In genomic region chr20:35508493-35509218, GRCh38 we compare ENCODE assay signal across 18 cellular contexts. TPM values are rescaled to one million over a fixed set of nuclear protein-coding genes. Genes with fewer than 3 reads are reported as not detected.
DNase-seq lines count a peak whose midpoint lies in the region; ATAC-seq and TF ChIP-seq lines count a peak whose summit lies in the region.
"Had no signal": no experiment of that assay in that cellular context is flagged by ENCODE, and none has a peak within 500 bp of the region (broad histone marks: within the 10 kb centered on the region; RNA-seq: fewer than 3 reads in every experiment).

No MANE protein-coding gene starts in this region.

- no peak for DNase-seq in CD8-positive, alpha-beta T cell
- DNase-seq in activated naive CD8-positive, alpha-beta T cell treated with anti-CD3 and anti-CD28 coated beads, Interleukin-2, amount 10 ng/mL, durations not matched to agents 7 days and 5 days = no peak
- no peak for DNase-seq in stimulated activated effector memory CD8-positive, alpha-beta T cell treated with anti-CD3 and anti-CD28 coated beads, Interleukin-12 subunit alpha, Interleukin-12 subunit beta, amount 100 ng/mL, for 72 hours (ENCODE audit: low spot score in 2 of 2)
- DNase-seq in ovary = no peak
- DNase-seq in caudate nucleus (lab: John Stamatoyannopoulos, UW) = no peak
- no peak for DNase-seq in COR-L47 (lab: John Stamatoyannopoulos, UW)
- DNase-seq: C1 segment of cervical spinal cord, DMS79, KBM-7, NCI-H1092 treated with DMSO at 0.1 percent for 48 hours, NCI-H1436 treated with DMSO at 0.1 percent for 48 hours, NCI-H1930, NCI-H510A, NCI-H748 treated with DMSO at 0.1 percent for 48 hours, PC-9, SIG-M5 had no signal

- intact Hi-C loops in CD8-positive, alpha-beta T cell (cut with DNase I, micrococcal nuclease) = no loop called here
- intact Hi-C loops in ovary (cut with DNase I) = no loop called here

- H3K4me2 ChIP-seq in BLaER1 = peak overlapping the region; percentile 49
- H3K4me2 ChIP-seq: PC-9 had no signal

- H3K36me3 ChIP-seq in BLaER1 (peaks cover 100% of the 10 kb centered on the region), ovary (no peaks in the 10 kb centered on the region)
- H3K36me3 ChIP-seq in CD8-positive, alpha-beta T cell (ENCODE audit: insufficient read depth, low read length) = peaks cover 55% of the 10 kb centered on the region

- no peak overlapping the region for H3K9ac ChIP-seq in BLaER1

- 0 out of 2 replicates have a peak overlapping the region, but pooled peaks have one; percentile 15 for H3K27ac ChIP-seq in BLaER1
- H3K27ac ChIP-seq in CD8-positive, alpha-beta T cell (ENCODE audit: low read depth, low read length) = no peak overlapping the region
- no peak overlapping the region for H3K27ac ChIP-seq in ovary
- H3K27ac ChIP-seq in caudate nucleus (ENCODE audit: low read depth, low read length) = no peak overlapping the region
- H3K27ac ChIP-seq: PC-9 had no signal

- WGBS in ovary, 3 donors = 89 to 94% (median 93%) methylated on average over 9 to 10 of the region's 10 CpGs

- H3K27me3 Mint-ChIP-seq in CD8-positive, alpha-beta T cell (ENCODE audit: low read depth) = no peaks in the 10 kb centered on the region
- no peaks in the 10 kb centered on the region for H3K27me3 Mint-ChIP-seq in activated naive CD8-positive, alpha-beta T cell treated with anti-CD3 and anti-CD28 coated beads, Interleukin-2, amount 10 ng/mL, durations not matched to agents 7 days and 5 days

- no peaks in the 10 kb centered on the region for H3K9me3 Mint-ChIP-seq in CD8-positive, alpha-beta T cell
- H3K9me3 Mint-ChIP-seq in activated naive CD8-positive, alpha-beta T cell treated with anti-CD3 and anti-CD28 coated beads, Interleukin-2, amount 10 ng/mL, durations not matched to agents 7 days and 5 days = no peaks in the 10 kb centered on the region
- H3K9me3 Mint-ChIP-seq in stimulated activated effector memory CD8-positive, alpha-beta T cell treated with anti-CD3 and anti-CD28 coated beads, Interleukin-12 subunit alpha, Interleukin-12 subunit beta, amount 100 ng/mL, for 72 hours = no peaks in the 10 kb centered on the region

- H3K4me3 Mint-ChIP-seq in CD8-positive, alpha-beta T cell = no peak overlapping the region
- H3K4me3 Mint-ChIP-seq in activated naive CD8-positive, alpha-beta T cell treated with anti-CD3 and anti-CD28 coated beads, Interleukin-2, amount 10 ng/mL, durations not matched to agents 7 days and 5 days = no peak overlapping the region
- no peak overlapping the region for H3K4me3 Mint-ChIP-seq in stimulated activated effector memory CD8-positive, alpha-beta T cell treated with anti-CD3 and anti-CD28 coated beads, Interleukin-12 subunit alpha, Interleukin-12 subunit beta, amount 100 ng/mL, for 72 hours

- no peak for TF ChIP-seq EP300 in ovary (IDR thresholded peaks at IDR 0.05)

- no peak for ATAC-seq in CD8-positive, alpha-beta T cell
- ATAC-seq in activated naive CD8-positive, alpha-beta T cell treated with anti-CD3 and anti-CD28 coated beads, Interleukin-2, amount 10 ng/mL, durations not matched to agents 7 days and 5 days (ENCODE audit: low read depth) = no peak
- no peak for ATAC-seq in stimulated activated effector memory CD8-positive, alpha-beta T cell treated with anti-CD3 and anti-CD28 coated beads, Interleukin-12 subunit alpha, Interleukin-12 subunit beta, amount 100 ng/mL, for 72 hours
- ATAC-seq: SK-N-SH treated with all-trans-retinoic acid at 6 μM for 48 hours had no signal

- H3K4me1 ChIP-seq in BLaER1 (peaks cover 16% of the 10 kb centered on the region), ovary (ENCODE audit: insufficient read depth) (no peaks in the 10 kb centered on the region)
- H3K4me1 ChIP-seq in CD8-positive, alpha-beta T cell (ENCODE audit: insufficient read depth, low read length) = peaks cover 8% of the 10 kb centered on the region

- no peak for TF ChIP-seq POLR2A in ovary (IDR thresholded peaks at IDR 0.05)

- POLR2A ChIA-PET in CD8-positive, alpha-beta T cell (lab: Charles Lee) = interaction anchor here (0.6 kb wide), 1 partner anchor 191 kb away, joined by 3 read pairs; no protein-coding TSS in a partner anchor
- POLR2A ChIA-PET in activated naive CD8-positive, alpha-beta T cell treated with anti-CD3 and anti-CD28 coated beads, Interleukin-2, amount 10 ng/mL, durations not matched to agents 7 days and 5 days (lab: Charles Lee) = interaction anchor here (0.6 kb wide), 2 partner anchors 200 to 815 kb away, joined by 3 read pairs; no protein-coding TSS in a partner anchor

- CTCF ChIA-PET in CD8-positive, alpha-beta T cell (lab: Charles Lee) = no interaction called here

- H4K20me1 ChIP-seq in BLaER1 = peaks cover 49% of the 10 kb centered on the region

- peaks cover 23% of the 10 kb centered on the region for H3K4me1 Mint-ChIP-seq in CD8-positive, alpha-beta T cell (ENCODE audit: low read depth)
- peaks cover 31% of the 10 kb centered on the region for H3K4me1 Mint-ChIP-seq in activated naive CD8-positive, alpha-beta T cell treated with anti-CD3 and anti-CD28 coated beads, Interleukin-2, amount 10 ng/mL, durations not matched to agents 7 days and 5 days
- peaks cover 36% of the 10 kb centered on the region for H3K4me1 Mint-ChIP-seq in stimulated activated effector memory CD8-positive, alpha-beta T cell treated with anti-CD3 and anti-CD28 coated beads, Interleukin-12 subunit alpha, Interleukin-12 subunit beta, amount 100 ng/mL, for 72 hours

- peak overlapping the region; percentile 37 for H3K27ac Mint-ChIP-seq in CD8-positive, alpha-beta T cell
- peak overlapping the region; percentile 28 for H3K27ac Mint-ChIP-seq in activated naive CD8-positive, alpha-beta T cell treated with anti-CD3 and anti-CD28 coated beads, Interleukin-2, amount 10 ng/mL, durations not matched to agents 7 days and 5 days
- H3K27ac Mint-ChIP-seq in stimulated activated effector memory CD8-positive, alpha-beta T cell treated with anti-CD3 and anti-CD28 coated beads, Interleukin-12 subunit alpha, Interleukin-12 subunit beta, amount 100 ng/mL, for 72 hours = peak overlapping the region; percentile 71

- no peak for TF ChIP-seq CTCF in CD8-positive, alpha-beta T cell (IDR thresholded peaks at IDR 0.05)
- TF ChIP-seq CTCF in ovary (IDR thresholded peaks at IDR 0.05) = no peak

- H3K27me3 ChIP-seq in BLaER1 = no peaks in the 10 kb centered on the region
- no peaks in the 10 kb centered on the region for H3K27me3 ChIP-seq in CD8-positive, alpha-beta T cell (ENCODE audit: insufficient read depth, low read length)
- no peaks in the 10 kb centered on the region for H3K27me3 ChIP-seq in ovary

- H3K9me3 ChIP-seq in BLaER1 = no peaks in the 10 kb centered on the region
- no peaks in the 10 kb centered on the region for H3K9me3 ChIP-seq in CD8-positive, alpha-beta T cell (ENCODE audit: low read length)
- H3K9me3 ChIP-seq in ovary = no peaks in the 10 kb centered on the region

- peaks cover 85% of the 10 kb centered on the region for H3K36me3 Mint-ChIP-seq in CD8-positive, alpha-beta T cell
- peaks cover 27% of the 10 kb centered on the region for H3K36me3 Mint-ChIP-seq in activated naive CD8-positive, alpha-beta T cell treated with anti-CD3 and anti-CD28 coated beads, Interleukin-2, amount 10 ng/mL, durations not matched to agents 7 days and 5 days
- H3K36me3 Mint-ChIP-seq in stimulated activated effector memory CD8-positive, alpha-beta T cell treated with anti-CD3 and anti-CD28 coated beads, Interleukin-12 subunit alpha, Interleukin-12 subunit beta, amount 100 ng/mL, for 72 hours = peaks cover 93% of the 10 kb centered on the region

- H3K4me3 ChIP-seq in BLaER1 = no peak overlapping the region
- H3K4me3 ChIP-seq in CD8-positive, alpha-beta T cell (ENCODE audit: low read depth, low read length) = no peak overlapping the region
- no peak overlapping the region for H3K4me3 ChIP-seq in ovary
- H3K4me3 ChIP-seq: PC-9 had no signal

RNA-seq across cellular contexts. Expression of gene C20orf173, which starts 20.8 kb away (rescaled TPM):
- total RNA-seq in CD8-positive, alpha-beta T cell = not detected
- not detected for total RNA-seq in activated naive CD8-positive, alpha-beta T cell treated with anti-CD3 and anti-CD28 coated beads, Interleukin-2, amount 10 ng/mL, durations not matched to agents 7 days and 5 days
- total RNA-seq in ovary = not detected
- polyA plus RNA-seq in ovary = not detected
- total RNA-seq: PC-9 had no signal

RNA-seq across cellular contexts. Expression of gene ERGIC3, which starts 33.2 kb away (rescaled TPM):
- total RNA-seq in CD8-positive, alpha-beta T cell = 100 to 1,000 TPM; 149 TPM
- total RNA-seq in activated naive CD8-positive, alpha-beta T cell treated with anti-CD3 and anti-CD28 coated beads, Interleukin-2, amount 10 ng/mL, durations not matched to agents 7 days and 5 days = 100 to 1,000 TPM; 123 to 125 TPM
- total RNA-seq in ovary = 100 to 1,000 TPM; 168 to 278 (median 221) TPM
- 100 to 1,000 TPM; 212 to 354 TPM for polyA plus RNA-seq in ovary

RNA-seq across cellular contexts. Expression of gene CEP250, which starts 53.3 kb away (rescaled TPM):
- 10 to 100 TPM; 33.4 to 34.4 TPM for total RNA-seq in CD8-positive, alpha-beta T cell
- 10 to 100 TPM; 82.9 to 84.5 TPM for total RNA-seq in activated naive CD8-positive, alpha-beta T cell treated with anti-CD3 and anti-CD28 coated beads, Interleukin-2, amount 10 ng/mL, durations not matched to agents 7 days and 5 days
- total RNA-seq in ovary = 10 to 100 TPM; 20.6 to 44.2 (median 27.9) TPM
- 10 to 100 TPM; 11.7 to 16.0 TPM for polyA plus RNA-seq in ovary
